8 cellular contexts compared by ENCODE assay signal in the genomic region with DNA sequence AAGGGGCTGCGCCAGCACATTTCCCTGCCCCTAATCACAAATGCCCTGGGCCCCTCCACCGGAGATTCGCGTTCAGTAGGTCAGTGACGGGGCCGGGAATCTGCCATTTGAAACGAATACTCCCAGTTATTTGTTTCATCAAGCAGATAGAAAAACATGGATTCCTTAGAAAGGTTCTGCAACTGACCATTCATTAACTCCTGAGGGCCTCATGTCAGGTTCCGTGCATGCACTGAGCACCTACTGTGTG. TPM values are rescaled to one million over a fixed set of nuclear protein-coding genes. Genes with fewer than 3 reads are reported as not detected.
DNase-seq lines count a peak whose midpoint lies in the region; ATAC-seq and TF ChIP-seq lines count a peak whose summit lies in the region.

No MANE protein-coding gene starts in this region.

- ATAC-seq in HG03354 (IDR thresholded peaks at IDR 0.05; ENCODE audit: poor library complexity, severe bottlenecking, unreplicated experiment) = peak; percentile 41

- peak overlapping the region; percentile 28 for H3K4me3 ChIP-seq in choroid plexus epithelial cell (ENCODE audit: low read depth, low read length)
- H3K4me3 ChIP-seq in neutrophil (ENCODE audit: low read depth in 1 of 2, low read length in 1 of 2) = peak overlapping the region; percentile 39 to 41

- DNase-seq in ELF-1 (ENCODE audit: low read depth, low spot score) (peak; percentile 98), choroid plexus epithelial cell (ENCODE audit: low read depth) (no peak), Kasumi-1 (lab: John Stamatoyannopoulos, UW) (no peak), SHP77 treated with DMSO at 0.1 percent for 48 hours (lab: John Stamatoyannopoulos, UW) (no peak), hippocampal formation (lab: John Stamatoyannopoulos, UW) (no peak), endothelial cell (ENCODE audit: low spot score) (no peak)

- H3K36me3 Mint-ChIP-seq in endothelial cell (ENCODE audit: low read depth, unreplicated experiment) = no peaks in the 10 kb centered on the region

- H3K27me3 Mint-ChIP-seq in endothelial cell (ENCODE audit: unreplicated experiment) = peaks cover 2% of the 10 kb centered on the region

- H3K9me3 ChIP-seq in neutrophil = no peaks in the 10 kb centered on the region

- H3K9me3 Mint-ChIP-seq in endothelial cell (ENCODE audit: unreplicated experiment) = no peaks in the 10 kb centered on the region

- H3K27ac Mint-ChIP-seq in endothelial cell (ENCODE audit: unreplicated experiment) = no peak overlapping the region

- peaks cover 61 to 62% of the 10 kb centered on the region in 2 experiments for H3K4me1 ChIP-seq in neutrophil (ENCODE audit: control insufficient read depth in 1 of 2, insufficient read depth in 1 of 2, low read depth in 1 of 2, low read length in 1 of 2)

- H3K36me3 ChIP-seq in neutrophil = no peaks in the 10 kb centered on the region

- H3K4me3 Mint-ChIP-seq in endothelial cell (ENCODE audit: unreplicated experiment) = no peak overlapping the region

- H3K27me3 ChIP-seq in neutrophil = no peaks in the 10 kb centered on the region

- peaks cover 3% of the 10 kb centered on the region for H3K4me1 Mint-ChIP-seq in endothelial cell (ENCODE audit: unreplicated experiment)

- H3K27ac ChIP-seq in neutrophil = peak overlapping the region; percentile 80

- TF ChIP-seq CTCF in choroid plexus epithelial cell (conservative IDR thresholded peaks at IDR 0.05; ENCODE audit: low read depth, low read length) (no peak), neutrophil (IDR thresholded peaks at IDR 0.05) (no peak), endothelial cell (IDR thresholded peaks at IDR 0.05; ENCODE audit: unreplicated experiment) (no peak)

RNA-seq across cellular contexts. Expression of gene UBC, which starts 25.6 kb away (rescaled TPM):
- 765 TPM for total RNA-seq in endothelial cell (ENCODE audit: unreplicated experiment)

RNA-seq across cellular contexts. Expression of gene DHX37, which starts 48.9 kb away (rescaled TPM):
- 9.2 TPM for total RNA-seq in endothelial cell (ENCODE audit: unreplicated experiment)

RNA-seq across cellular contexts. Expression of gene BRI3BP, which starts 53.4 kb away (rescaled TPM):
- 1.4 TPM for total RNA-seq in endothelial cell (ENCODE audit: unreplicated experiment)
